2 cellular contexts compared by ENCODE assay signal in the genomic region with DNA sequence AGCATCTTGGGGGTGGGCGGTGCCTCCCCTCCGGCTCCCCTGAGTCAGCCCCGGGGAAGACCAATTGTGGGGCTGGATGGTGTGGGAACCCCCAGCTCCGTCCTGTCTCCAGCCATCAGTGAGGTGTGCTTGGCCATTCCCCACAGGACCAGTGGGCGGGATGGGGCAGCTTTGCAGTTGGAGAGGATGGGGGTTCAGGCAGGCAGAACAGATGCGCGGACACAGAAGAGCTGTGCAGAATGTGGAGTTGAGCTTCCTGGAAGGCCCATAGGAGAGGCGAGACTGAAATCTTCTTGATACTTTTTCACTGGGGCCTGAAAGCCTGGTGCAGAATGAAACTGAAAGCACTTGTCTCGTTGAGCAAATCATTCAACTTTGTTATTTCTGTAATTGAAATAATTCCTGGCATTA.
TF ChIP-seq lines count a peak whose summit lies in the region.

No MANE protein-coding gene starts in this region.

TF ChIP-seq in HepG2, 621 proteins besides CTCF, POLR2A, EP300 and RAD21:
- no peak for TF ChIP-seq GABPB1 (CRISPR knock-in tag; IDR thresholded peaks at IDR 0.05)
- no peak for TF ChIP-seq IRF2 (CRISPR knock-in tag; IDR thresholded peaks at IDR 0.05)
- no peak for TF ChIP-seq RCOR2 (CRISPR knock-in tag; IDR thresholded peaks at IDR 0.05)
- TF ChIP-seq ZNF552 (CRISPR knock-in tag; IDR thresholded peaks at IDR 0.05; ENCODE audit: borderline replicate concordance) = no peak
- TF ChIP-seq HBP1 (CRISPR knock-in tag; IDR thresholded peaks at IDR 0.05; ENCODE audit: low read depth) = no peak
- TF ChIP-seq TBX2 (CRISPR knock-in tag; IDR thresholded peaks at IDR 0.05; ENCODE audit: borderline replicate concordance) = no peak
- no peak for TF ChIP-seq ETV5 (CRISPR knock-in tag; IDR thresholded peaks at IDR 0.05; ENCODE audit: borderline replicate concordance)
- no peak for TF ChIP-seq ZUFSP (CRISPR knock-in tag; IDR thresholded peaks at IDR 0.05; ENCODE audit: borderline replicate concordance)
- no peak for TF ChIP-seq SMAD1 (CRISPR knock-in tag; IDR thresholded peaks at IDR 0.05; ENCODE audit: borderline replicate concordance, low read depth)

TF ChIP-seq in GM12878, 131 proteins besides CTCF, POLR2A, EP300 and RAD21 (continues in another document):
- TF ChIP-seq SMC3 (IDR thresholded peaks at IDR 0.05; ENCODE audit: borderline replicate concordance, low read length) (0 out of 2 replicates have a peak, but pooled peaks have one; percentile 5), KAT2A (conservative IDR thresholded peaks at IDR 0.05; ENCODE audit: control insufficient read depth, low read depth, low read length) (no peak), IKZF1 (conservative IDR thresholded peaks at IDR 0.05) (peak; percentile 56), CHD2 (IDR thresholded peaks at IDR 0.05; ENCODE audit: borderline replicate concordance, low read depth, low read length) (no peak), YY1 (IDR thresholded peaks at IDR 0.05; ENCODE audit: low read depth, low read length) (peak; percentile 21; the same call in 1 of the 2 replicates), RCOR1 (conservative IDR thresholded peaks at IDR 0.05; ENCODE audit: low read depth, low read length) (no peak), BHLHE40 (IDR thresholded peaks at IDR 0.05; ENCODE audit: borderline replicate concordance in 1 of 2, low read depth in 2 of 2, low read length in 1 of 2) (peak in 1 of 2 experiments; percentile 7; a peak in 1 of 4 replicates), WRNIP1 (IDR thresholded peaks at IDR 0.05; ENCODE audit: borderline replicate concordance, low read depth, low read length) (no peak), HDGF (IDR thresholded peaks at IDR 0.05) (no peak), RB1 (IDR thresholded peaks at IDR 0.05; ENCODE audit: borderline replicate concordance) (no peak), STAT3 (IDR thresholded peaks at IDR 0.05; ENCODE audit: low read depth, low read length) (no peak), EZH2 (IDR thresholded peaks at IDR 0.05; ENCODE audit: borderline replicate concordance, control insufficient read depth, low read depth, low read length) (no peak), SREBF1 (IDR thresholded peaks at IDR 0.05; ENCODE audit: low read length) (no peak), SP1 (IDR thresholded peaks at IDR 0.05; ENCODE audit: low read depth, low read length) (no peak), CHD1 (IDR thresholded peaks at IDR 0.05; ENCODE audit: low read depth, low read length) (no peak), ETV6 (conservative IDR thresholded peaks at IDR 0.05 in 1 of 2, IDR thresholded peaks at IDR 0.05 in 1 of 2; ENCODE audit: borderline replicate concordance in 1 of 2, low read depth in 1 of 2) (no peak), EGR1 (IDR thresholded peaks at IDR 0.05; ENCODE audit: borderline replicate concordance in 1 of 2, low read depth in 2 of 2, low read length in 2 of 2) (peak in 1 of 2 experiments; percentile 33; a peak in 1 of 3 replicates), NR2F1 (conservative IDR thresholded peaks at IDR 0.05) (no peak), REST (IDR thresholded peaks at IDR 0.05; ENCODE audit: low read depth, low read length) (no peak), USF2 (IDR thresholded peaks at IDR 0.05; ENCODE audit: borderline replicate concordance, low read depth, low read length) (no peak), IRF4 (IDR thresholded peaks at IDR 0.05; ENCODE audit: low read depth, low read length) (0 out of 2 replicates have a peak, but pooled peaks have one; percentile 18), FOS (IDR thresholded peaks at IDR 0.05; ENCODE audit: borderline replicate concordance, extremely low read depth, insufficient read length) (no peak), CBX5 (IDR thresholded peaks at IDR 0.05; ENCODE audit: low read depth) (no peak), SMAD1 (IDR thresholded peaks at IDR 0.05; ENCODE audit: low read depth, partially characterized antibody) (no peak), LARP7 (IDR thresholded peaks at IDR 0.05) (no peak), ZNF217 (IDR thresholded peaks at IDR 0.05) (no peak), RELB (IDR thresholded peaks at IDR 0.05; ENCODE audit: low read depth) (peak; percentile 58; the same call in 1 of the 2 replicates), ZNF384 (IDR thresholded peaks at IDR 0.05; ENCODE audit: borderline replicate concordance, low read depth, low read length) (no peak), CBX3 (IDR thresholded peaks at IDR 0.05; ENCODE audit: borderline replicate concordance, low read depth) (no peak), RBBP5 (conservative IDR thresholded peaks at IDR 0.05) (no peak), EED (IDR thresholded peaks at IDR 0.05; ENCODE audit: low read depth) (peak; percentile 70; the same call in 1 of the 2 replicates), CBFB (IDR thresholded peaks at IDR 0.05; ENCODE audit: low read depth) (no peak), ZNF274 (IDR thresholded peaks at IDR 0.05; ENCODE audit: insufficient read depth, insufficient read length) (no peak)
- TF ChIP-seq, protein P1, sequence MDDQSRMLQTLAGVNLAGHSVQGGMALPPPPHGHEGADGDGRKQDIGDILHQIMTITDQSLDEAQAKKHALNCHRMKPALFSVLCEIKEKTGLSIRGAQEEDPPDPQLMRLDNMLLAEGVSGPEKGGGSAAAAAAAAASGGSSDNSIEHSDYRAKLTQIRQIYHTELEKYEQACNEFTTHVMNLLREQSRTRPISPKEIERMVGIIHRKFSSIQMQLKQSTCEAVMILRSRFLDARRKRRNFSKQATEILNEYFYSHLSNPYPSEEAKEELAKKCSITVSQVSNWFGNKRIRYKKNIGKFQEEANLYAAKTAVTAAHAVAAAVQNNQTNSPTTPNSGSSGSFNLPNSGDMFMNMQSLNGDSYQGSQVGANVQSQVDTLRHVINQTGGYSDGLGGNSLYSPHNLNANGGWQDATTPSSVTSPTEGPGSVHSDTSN (IDR thresholded peaks at IDR 0.05; ENCODE audit: insufficient replicate concordance, low read depth, low read length) = no peak
- TF ChIP-seq, protein P2, sequence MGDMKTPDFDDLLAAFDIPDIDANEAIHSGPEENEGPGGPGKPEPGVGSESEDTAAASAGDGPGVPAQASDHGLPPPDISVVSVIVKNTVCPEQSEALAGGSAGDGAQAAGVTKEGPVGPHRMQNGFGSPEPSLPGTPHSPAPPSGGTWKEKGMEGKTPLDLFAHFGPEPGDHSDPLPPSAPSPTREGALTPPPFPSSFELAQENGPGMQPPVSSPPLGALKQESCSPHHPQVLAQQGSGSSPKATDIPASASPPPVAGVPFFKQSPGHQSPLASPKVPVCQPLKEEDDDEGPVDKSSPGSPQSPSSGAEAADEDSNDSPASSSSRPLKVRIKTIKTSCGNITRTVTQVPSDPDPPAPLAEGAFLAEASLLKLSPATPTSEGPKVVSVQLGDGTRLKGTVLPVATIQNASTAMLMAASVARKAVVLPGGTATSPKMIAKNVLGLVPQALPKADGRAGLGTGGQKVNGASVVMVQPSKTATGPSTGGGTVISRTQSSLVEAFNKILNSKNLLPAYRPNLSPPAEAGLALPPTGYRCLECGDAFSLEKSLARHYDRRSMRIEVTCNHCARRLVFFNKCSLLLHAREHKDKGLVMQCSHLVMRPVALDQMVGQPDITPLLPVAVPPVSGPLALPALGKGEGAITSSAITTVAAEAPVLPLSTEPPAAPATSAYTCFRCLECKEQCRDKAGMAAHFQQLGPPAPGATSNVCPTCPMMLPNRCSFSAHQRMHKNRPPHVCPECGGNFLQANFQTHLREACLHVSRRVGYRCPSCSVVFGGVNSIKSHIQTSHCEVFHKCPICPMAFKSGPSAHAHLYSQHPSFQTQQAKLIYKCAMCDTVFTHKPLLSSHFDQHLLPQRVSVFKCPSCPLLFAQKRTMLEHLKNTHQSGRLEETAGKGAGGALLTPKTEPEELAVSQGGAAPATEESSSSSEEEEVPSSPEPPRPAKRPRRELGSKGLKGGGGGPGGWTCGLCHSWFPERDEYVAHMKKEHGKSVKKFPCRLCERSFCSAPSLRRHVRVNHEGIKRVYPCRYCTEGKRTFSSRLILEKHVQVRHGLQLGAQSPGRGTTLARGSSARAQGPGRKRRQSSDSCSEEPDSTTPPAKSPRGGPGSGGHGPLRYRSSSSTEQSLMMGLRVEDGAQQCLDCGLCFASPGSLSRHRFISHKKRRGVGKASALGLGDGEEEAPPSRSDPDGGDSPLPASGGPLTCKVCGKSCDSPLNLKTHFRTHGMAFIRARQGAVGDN (IDR thresholded peaks at IDR 0.05) = no peak; the same call in 1 of the 2 replicates
- TF ChIP-seq, protein P3, sequence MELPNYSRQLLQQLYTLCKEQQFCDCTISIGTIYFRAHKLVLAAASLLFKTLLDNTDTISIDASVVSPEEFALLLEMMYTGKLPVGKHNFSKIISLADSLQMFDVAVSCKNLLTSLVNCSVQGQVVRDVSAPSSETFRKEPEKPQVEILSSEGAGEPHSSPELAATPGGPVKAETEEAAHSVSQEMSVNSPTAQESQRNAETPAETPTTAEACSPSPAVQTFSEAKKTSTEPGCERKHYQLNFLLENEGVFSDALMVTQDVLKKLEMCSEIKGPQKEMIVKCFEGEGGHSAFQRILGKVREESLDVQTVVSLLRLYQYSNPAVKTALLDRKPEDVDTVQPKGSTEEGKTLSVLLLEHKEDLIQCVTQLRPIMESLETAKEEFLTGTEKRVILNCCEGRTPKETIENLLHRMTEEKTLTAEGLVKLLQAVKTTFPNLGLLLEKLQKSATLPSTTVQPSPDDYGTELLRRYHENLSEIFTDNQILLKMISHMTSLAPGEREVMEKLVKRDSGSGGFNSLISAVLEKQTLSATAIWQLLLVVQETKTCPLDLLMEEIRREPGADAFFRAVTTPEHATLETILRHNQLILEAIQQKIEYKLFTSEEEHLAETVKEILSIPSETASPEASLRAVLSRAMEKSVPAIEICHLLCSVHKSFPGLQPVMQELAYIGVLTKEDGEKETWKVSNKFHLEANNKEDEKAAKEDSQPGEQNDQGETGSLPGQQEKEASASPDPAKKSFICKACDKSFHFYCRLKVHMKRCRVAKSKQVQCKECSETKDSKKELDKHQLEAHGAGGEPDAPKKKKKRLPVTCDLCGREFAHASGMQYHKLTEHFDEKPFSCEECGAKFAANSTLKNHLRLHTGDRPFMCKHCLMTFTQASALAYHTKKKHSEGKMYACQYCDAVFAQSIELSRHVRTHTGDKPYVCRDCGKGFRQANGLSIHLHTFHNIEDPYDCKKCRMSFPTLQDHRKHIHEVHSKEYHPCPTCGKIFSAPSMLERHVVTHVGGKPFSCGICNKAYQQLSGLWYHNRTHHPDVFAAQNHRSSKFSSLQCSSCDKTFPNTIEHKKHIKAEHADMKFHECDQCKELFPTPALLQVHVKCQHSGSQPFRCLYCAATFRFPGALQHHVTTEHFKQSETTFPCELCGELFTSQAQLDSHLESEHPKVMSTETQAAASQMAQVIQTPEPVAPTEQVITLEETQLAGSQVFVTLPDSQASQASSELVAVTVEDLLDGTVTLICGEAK (IDR thresholded peaks at IDR 0.05; ENCODE audit: borderline replicate concordance) = no peak
- TF ChIP-seq, protein P4, sequence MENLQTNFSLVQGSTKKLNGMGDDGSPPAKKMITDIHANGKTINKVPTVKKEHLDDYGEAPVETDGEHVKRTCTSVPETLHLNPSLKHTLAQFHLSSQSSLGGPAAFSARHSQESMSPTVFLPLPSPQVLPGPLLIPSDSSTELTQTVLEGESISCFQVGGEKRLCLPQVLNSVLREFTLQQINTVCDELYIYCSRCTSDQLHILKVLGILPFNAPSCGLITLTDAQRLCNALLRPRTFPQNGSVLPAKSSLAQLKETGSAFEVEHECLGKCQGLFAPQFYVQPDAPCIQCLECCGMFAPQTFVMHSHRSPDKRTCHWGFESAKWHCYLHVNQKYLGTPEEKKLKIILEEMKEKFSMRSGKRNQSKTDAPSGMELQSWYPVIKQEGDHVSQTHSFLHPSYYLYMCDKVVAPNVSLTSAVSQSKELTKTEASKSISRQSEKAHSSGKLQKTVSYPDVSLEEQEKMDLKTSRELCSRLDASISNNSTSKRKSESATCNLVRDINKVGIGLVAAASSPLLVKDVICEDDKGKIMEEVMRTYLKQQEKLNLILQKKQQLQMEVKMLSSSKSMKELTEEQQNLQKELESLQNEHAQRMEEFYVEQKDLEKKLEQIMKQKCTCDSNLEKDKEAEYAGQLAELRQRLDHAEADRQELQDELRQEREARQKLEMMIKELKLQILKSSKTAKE (IDR thresholded peaks at IDR 0.05; ENCODE audit: low read depth, poor library complexity, severe bottlenecking) = no peak
